ENCODE assay signal across 1 cellular context in the genomic region with DNA sequence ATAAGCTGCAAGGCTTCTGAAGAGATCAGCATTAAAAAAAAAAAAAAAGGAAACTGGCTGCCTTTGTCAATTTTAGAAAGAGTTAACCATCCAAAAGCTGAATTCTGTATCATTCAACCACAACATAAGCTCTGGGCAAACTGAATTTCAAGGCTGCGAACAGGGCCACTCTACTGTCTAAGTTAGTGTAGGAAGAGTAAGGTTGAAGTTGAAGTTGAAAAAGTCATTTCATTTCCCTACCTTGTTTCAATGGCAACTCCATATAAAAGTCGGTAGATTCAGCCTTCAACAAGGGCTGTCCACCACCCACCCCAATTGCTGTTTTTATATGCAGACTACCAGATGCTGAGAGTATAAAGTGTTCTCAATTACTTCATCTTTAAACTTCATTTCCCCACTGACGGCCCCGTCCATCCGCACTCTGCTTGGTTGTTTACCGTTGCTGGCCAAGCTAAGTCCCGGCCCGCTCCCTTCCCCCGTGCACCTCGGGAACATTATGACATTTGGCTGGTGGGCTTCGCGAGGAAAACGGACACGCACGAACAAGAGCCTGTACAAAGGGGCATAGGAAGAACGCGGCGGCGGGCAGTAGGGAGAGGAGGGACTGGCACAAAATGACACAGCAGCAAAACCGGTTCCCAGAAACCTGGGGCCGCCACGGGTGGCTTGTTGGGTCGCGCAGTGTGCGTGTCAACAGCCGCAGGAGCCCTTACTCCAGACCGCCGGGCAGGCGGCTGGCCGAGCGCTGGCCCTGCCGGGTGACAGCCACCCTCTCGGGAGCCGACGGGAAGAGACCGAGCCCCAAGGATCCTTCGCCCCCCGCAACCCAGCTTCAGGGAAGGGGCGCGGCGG.
TF ChIP-seq lines count a peak whose summit lies in the region.

No MANE protein-coding gene starts in this region.

TF ChIP-seq in K562, 482 proteins besides CTCF, POLR2A, EP300 and RAD21 (continued from another document):
- TF ChIP-seq, protein P1, sequence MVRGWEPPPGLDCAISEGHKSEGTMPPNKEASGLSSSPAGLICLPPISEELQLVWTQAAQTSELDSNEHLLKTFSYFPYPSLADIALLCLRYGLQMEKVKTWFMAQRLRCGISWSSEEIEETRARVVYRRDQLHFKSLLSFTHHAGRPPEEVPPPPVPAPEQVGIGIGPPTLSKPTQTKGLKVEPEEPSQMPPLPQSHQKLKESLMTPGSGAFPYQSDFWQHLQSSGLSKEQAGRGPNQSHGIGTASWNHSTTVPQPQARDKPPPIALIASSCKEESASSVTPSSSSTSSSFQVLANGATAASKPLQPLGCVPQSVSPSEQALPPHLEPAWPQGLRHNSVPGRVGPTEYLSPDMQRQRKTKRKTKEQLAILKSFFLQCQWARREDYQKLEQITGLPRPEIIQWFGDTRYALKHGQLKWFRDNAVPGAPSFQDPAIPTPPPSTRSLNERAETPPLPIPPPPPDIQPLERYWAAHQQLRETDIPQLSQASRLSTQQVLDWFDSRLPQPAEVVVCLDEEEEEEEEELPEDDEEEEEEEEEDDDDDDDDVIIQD (CRISPR knock-in tag; IDR thresholded peaks at IDR 0.05) = 0 out of 2 replicates have a peak, but pooled peaks have one; percentile 23
- TF ChIP-seq SMARCE1 (IDR thresholded peaks at IDR 0.05) (0 out of 2 replicates have a peak, but pooled peaks have one; percentile 26), ZNF431 (CRISPR knock-in tag; IDR thresholded peaks at IDR 0.05) (0 out of 2 replicates have a peak, but pooled peaks have one; percentile 34), ILK (tag; IDR thresholded peaks at IDR 0.05; ENCODE audit: borderline replicate concordance, low read depth) (no peak), C11orf30 (IDR thresholded peaks at IDR 0.05; ENCODE audit: low read depth) (no peak), HDAC1 (IDR thresholded peaks at IDR 0.05) (peak in 1 of 2 experiments; percentile 59; a peak in 2 of 4 replicates), MTA1 (IDR thresholded peaks at IDR 0.05; ENCODE audit: borderline replicate concordance) (0 out of 2 replicates have a peak, but pooled peaks have one; percentile 51), HMG20B (CRISPR knock-in tag; IDR thresholded peaks at IDR 0.05) (no peak), ETS1 (conservative IDR thresholded peaks at IDR 0.05; ENCODE audit: control insufficient read depth, low read depth, low read length) (0 out of 2 replicates have a peak, but pooled peaks have one; percentile 15), NCOA6 (IDR thresholded peaks at IDR 0.05) (peak; percentile 11; the same call in 1 of the 2 replicates), SAFB (IDR thresholded peaks at IDR 0.05; ENCODE audit: borderline replicate concordance, low read depth, low read length) (peak; percentile 47; the same call in 1 of the 2 replicates), ZNF12 (CRISPR knock-in tag; IDR thresholded peaks at IDR 0.05) (peak; percentile 43; the same call in 1 of the 2 replicates), NBN (IDR thresholded peaks at IDR 0.05; ENCODE audit: low read depth) (0 out of 2 replicates have a peak, but pooled peaks have one; percentile 7), E2F3 (CRISPR knock-in tag; IDR thresholded peaks at IDR 0.05) (no peak), FOXO4 (CRISPR knock-in tag; IDR thresholded peaks at IDR 0.05) (no peak), CREM (IDR thresholded peaks at IDR 0.05; ENCODE audit: low read depth) (0 out of 2 replicates have a peak, but pooled peaks have one; percentile 40), EZH2 (IDR thresholded peaks at IDR 0.05; ENCODE audit: borderline replicate concordance, low read depth, low read length) (no peak), ZC3H11A (IDR thresholded peaks at IDR 0.05; ENCODE audit: low read depth, low read length) (no peak), PCBP1 (IDR thresholded peaks at IDR 0.05; ENCODE audit: low read depth, low read length, poor library complexity, severe bottlenecking) (peak; percentile 87), KAT7 (CRISPR knock-in tag; IDR thresholded peaks at IDR 0.05; ENCODE audit: borderline replicate concordance) (no peak)
- TF ChIP-seq, protein P2, sequence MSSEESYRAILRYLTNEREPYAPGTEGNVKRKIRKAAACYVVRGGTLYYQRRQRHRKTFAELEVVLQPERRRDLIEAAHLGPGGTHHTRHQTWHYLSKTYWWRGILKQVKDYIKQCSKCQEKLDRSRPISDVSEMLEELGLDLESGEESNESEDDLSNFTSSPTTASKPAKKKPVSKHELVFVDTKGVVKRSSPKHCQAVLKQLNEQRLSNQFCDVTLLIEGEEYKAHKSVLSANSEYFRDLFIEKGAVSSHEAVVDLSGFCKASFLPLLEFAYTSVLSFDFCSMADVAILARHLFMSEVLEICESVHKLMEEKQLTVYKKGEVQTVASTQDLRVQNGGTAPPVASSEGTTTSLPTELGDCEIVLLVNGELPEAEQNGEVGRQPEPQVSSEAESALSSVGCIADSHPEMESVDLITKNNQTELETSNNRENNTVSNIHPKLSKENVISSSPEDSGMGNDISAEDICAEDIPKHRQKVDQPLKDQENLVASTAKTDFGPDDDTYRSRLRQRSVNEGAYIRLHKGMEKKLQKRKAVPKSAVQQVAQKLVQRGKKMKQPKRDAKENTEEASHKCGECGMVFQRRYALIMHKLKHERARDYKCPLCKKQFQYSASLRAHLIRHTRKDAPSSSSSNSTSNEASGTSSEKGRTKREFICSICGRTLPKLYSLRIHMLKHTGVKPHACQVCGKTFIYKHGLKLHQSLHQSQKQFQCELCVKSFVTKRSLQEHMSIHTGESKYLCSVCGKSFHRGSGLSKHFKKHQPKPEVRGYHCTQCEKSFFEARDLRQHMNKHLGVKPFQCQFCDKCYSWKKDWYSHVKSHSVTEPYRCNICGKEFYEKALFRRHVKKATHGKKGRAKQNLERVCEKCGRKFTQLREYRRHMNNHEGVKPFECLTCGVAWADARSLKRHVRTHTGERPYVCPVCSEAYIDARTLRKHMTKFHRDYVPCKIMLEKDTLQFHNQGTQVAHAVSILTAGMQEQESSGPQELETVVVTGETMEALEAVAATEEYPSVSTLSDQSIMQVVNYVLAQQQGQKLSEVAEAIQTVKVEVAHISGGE (CRISPR knock-in tag; IDR thresholded peaks at IDR 0.05) = no peak
- TF ChIP-seq, protein P3, sequence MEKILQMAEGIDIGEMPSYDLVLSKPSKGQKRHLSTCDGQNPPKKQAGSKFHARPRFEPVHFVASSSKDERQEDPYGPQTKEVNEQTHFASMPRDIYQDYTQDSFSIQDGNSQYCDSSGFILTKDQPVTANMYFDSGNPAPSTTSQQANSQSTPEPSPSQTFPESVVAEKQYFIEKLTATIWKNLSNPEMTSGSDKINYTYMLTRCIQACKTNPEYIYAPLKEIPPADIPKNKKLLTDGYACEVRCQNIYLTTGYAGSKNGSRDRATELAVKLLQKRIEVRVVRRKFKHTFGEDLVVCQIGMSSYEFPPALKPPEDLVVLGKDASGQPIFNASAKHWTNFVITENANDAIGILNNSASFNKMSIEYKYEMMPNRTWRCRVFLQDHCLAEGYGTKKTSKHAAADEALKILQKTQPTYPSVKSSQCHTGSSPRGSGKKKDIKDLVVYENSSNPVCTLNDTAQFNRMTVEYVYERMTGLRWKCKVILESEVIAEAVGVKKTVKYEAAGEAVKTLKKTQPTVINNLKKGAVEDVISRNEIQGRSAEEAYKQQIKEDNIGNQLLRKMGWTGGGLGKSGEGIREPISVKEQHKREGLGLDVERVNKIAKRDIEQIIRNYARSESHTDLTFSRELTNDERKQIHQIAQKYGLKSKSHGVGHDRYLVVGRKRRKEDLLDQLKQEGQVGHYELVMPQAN (IDR thresholded peaks at IDR 0.05; ENCODE audit: borderline replicate concordance) = peak; percentile 79
- TF ChIP-seq, protein P4, sequence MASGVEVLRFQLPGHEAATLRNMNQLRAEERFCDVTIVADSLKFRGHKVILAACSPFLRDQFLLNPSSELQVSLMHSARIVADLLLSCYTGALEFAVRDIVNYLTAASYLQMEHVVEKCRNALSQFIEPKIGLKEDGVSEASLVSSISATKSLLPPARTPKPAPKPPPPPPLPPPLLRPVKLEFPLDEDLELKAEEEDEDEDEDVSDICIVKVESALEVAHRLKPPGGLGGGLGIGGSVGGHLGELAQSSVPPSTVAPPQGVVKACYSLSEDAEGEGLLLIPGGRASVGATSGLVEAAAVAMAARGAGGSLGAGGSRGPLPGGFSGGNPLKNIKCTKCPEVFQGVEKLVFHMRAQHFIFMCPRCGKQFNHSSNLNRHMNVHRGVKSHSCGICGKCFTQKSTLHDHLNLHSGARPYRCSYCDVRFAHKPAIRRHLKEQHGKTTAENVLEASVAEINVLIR (CRISPR knock-in tag; IDR thresholded peaks at IDR 0.05) = no peak
